1 cellular context compared by ENCODE assay signal in the genomic region with DNA sequence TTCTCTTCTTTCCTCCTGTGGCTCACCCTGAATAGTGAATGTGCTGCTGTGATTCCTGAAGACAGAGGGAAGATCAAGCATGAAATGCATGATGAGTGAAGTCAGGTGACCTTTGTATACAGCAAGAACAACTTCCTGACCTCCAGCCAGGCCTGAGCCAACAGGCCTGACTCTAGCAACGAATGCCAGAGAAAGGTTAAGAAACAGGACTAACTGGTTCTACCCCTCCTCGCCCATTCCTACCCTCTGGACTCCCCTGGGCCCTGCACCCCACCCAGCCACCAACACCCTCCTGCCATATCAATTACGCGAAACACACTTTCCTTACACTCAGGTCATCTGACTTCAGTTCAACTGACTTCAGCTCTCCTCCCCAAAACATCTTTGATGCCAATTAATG.
TF ChIP-seq lines count a peak whose summit lies in the region.

No MANE protein-coding gene starts in this region.

TF ChIP-seq in H1, 55 proteins besides CTCF, POLR2A, EP300 and RAD21:
- 0 out of 2 replicates have a peak, but pooled peaks have one; percentile 41 for TF ChIP-seq SP1 (IDR thresholded peaks at IDR 0.05; ENCODE audit: low read depth, low read length)
- TF ChIP-seq, protein P1, sequence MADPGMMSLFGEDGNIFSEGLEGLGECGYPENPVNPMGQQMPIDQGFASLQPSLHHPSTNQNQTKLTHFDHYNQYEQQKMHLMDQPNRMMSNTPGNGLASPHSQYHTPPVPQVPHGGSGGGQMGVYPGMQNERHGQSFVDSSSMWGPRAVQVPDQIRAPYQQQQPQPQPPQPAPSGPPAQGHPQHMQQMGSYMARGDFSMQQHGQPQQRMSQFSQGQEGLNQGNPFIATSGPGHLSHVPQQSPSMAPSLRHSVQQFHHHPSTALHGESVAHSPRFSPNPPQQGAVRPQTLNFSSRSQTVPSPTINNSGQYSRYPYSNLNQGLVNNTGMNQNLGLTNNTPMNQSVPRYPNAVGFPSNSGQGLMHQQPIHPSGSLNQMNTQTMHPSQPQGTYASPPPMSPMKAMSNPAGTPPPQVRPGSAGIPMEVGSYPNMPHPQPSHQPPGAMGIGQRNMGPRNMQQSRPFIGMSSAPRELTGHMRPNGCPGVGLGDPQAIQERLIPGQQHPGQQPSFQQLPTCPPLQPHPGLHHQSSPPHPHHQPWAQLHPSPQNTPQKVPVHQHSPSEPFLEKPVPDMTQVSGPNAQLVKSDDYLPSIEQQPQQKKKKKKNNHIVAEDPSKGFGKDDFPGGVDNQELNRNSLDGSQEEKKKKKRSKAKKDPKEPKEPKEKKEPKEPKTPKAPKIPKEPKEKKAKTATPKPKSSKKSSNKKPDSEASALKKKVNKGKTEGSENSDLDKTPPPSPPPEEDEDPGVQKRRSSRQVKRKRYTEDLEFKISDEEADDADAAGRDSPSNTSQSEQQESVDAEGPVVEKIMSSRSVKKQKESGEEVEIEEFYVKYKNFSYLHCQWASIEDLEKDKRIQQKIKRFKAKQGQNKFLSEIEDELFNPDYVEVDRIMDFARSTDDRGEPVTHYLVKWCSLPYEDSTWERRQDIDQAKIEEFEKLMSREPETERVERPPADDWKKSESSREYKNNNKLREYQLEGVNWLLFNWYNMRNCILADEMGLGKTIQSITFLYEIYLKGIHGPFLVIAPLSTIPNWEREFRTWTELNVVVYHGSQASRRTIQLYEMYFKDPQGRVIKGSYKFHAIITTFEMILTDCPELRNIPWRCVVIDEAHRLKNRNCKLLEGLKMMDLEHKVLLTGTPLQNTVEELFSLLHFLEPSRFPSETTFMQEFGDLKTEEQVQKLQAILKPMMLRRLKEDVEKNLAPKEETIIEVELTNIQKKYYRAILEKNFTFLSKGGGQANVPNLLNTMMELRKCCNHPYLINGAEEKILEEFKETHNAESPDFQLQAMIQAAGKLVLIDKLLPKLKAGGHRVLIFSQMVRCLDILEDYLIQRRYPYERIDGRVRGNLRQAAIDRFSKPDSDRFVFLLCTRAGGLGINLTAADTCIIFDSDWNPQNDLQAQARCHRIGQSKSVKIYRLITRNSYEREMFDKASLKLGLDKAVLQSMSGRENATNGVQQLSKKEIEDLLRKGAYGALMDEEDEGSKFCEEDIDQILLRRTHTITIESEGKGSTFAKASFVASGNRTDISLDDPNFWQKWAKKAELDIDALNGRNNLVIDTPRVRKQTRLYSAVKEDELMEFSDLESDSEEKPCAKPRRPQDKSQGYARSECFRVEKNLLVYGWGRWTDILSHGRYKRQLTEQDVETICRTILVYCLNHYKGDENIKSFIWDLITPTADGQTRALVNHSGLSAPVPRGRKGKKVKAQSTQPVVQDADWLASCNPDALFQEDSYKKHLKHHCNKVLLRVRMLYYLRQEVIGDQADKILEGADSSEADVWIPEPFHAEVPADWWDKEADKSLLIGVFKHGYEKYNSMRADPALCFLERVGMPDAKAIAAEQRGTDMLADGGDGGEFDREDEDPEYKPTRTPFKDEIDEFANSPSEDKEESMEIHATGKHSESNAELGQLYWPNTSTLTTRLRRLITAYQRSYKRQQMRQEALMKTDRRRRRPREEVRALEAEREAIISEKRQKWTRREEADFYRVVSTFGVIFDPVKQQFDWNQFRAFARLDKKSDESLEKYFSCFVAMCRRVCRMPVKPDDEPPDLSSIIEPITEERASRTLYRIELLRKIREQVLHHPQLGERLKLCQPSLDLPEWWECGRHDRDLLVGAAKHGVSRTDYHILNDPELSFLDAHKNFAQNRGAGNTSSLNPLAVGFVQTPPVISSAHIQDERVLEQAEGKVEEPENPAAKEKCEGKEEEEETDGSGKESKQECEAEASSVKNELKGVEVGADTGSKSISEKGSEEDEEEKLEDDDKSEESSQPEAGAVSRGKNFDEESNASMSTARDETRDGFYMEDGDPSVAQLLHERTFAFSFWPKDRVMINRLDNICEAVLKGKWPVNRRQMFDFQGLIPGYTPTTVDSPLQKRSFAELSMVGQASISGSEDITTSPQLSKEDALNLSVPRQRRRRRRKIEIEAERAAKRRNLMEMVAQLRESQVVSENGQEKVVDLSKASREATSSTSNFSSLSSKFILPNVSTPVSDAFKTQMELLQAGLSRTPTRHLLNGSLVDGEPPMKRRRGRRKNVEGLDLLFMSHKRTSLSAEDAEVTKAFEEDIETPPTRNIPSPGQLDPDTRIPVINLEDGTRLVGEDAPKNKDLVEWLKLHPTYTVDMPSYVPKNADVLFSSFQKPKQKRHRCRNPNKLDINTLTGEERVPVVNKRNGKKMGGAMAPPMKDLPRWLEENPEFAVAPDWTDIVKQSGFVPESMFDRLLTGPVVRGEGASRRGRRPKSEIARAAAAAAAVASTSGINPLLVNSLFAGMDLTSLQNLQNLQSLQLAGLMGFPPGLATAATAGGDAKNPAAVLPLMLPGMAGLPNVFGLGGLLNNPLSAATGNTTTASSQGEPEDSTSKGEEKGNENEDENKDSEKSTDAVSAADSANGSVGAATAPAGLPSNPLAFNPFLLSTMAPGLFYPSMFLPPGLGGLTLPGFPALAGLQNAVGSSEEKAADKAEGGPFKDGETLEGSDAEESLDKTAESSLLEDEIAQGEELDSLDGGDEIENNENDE (IDR thresholded peaks at IDR 0.05; ENCODE audit: insufficient replicate concordance, low read length): no peak
TF ChIP-seq in H1: peak in this region for 1.
